10 cellular contexts compared by ENCODE assay signal in the genomic region with DNA sequence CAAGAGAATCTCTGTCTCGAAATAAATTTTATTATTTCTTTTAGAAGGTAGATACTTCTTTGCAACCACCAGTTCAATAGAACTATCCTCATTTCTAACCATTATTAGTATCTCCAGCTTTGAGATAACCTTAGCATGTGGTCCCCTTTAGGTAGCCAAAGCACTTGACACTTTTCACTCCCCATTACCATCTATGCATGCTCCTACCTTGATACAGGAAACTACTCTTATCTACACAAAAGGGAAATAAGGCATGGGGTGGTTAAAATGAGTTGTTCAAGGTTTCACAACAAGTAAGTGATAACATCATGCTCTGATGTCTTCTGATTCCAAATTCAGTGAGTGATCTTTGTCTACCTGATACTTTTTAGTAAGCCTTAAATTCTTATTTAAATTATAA.
"Had no signal": no experiment of that assay in that cellular context is flagged by ENCODE, and none has a peak within 500 bp of the region (broad histone marks: within the 10 kb centered on the region; RNA-seq: fewer than 3 reads in every experiment).

No MANE protein-coding gene starts in this region.

- H3K4me2 ChIP-seq: GM23338 had no signal

- FAIRE-seq: H1, H54 had no signal

- DNase-seq: GM23248, GOT3, H7, H9, HCEC 1CT, HFFc6 had no signal

- H3K4me3 ChIP-seq: GM23248, GM23338, HAP-1 had no signal

- H3K4me1 ChIP-seq: HAP-1 had no signal

- H3K9ac ChIP-seq: GM23248 had no signal

- H3K27ac ChIP-seq: GM23248 had no signal

- H3K36me3 ChIP-seq: HAP-1 had no signal
